ENCODE assay signal across 8 cellular contexts in the genomic region with DNA sequence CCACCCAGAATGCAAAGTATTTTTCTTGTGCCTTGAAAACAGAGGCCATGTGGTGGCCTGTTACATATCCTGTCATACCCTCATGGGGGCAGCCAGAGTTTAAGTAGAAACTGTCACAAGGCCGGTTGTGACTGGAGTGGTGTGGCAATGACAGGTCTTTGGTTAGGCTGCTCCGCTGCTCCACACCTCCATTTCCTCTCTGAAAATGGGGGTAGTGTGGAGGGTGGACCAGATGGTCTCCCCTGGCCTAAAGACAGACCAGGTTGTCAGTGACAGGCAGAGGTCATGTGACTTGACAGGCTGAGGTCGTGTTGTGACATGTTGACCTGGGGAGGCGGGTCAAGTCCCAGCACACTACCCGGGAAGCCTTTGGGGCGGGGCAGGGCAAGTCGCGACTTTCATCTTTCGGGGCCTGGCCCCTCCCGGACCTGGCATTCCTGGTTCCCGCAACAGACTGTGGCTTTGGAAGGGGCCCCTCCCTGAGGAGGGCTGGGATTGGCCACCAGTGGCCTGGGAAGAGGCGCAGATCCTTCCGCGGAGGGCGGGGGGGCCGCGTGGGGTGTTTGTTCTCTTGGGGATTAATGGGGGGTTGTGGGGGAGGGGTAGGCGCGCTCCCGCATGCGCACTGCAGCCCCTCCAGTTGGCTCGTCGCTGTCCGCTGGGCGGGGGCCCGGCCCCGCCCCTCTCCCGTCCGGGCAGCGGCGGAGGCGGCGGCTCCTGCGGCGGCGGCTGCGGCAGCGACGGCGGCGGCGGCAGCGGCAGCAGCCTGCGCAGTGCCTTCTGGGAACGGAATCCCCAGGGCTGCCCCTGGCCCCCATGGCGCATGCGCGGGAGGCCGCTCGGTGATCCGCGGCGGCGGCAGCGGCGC. TPM values are rescaled to one million over a fixed set of nuclear protein-coding genes. Genes with fewer than 3 reads are reported as not detected.
A peak's percentile ranks its signal among the peaks of the same experiment; 100 is the strongest.
DNase-seq lines count a peak whose midpoint lies in the region; ATAC-seq, FAIRE-seq and TF ChIP-seq lines count a peak whose summit lies in the region.

A gene with protein sequence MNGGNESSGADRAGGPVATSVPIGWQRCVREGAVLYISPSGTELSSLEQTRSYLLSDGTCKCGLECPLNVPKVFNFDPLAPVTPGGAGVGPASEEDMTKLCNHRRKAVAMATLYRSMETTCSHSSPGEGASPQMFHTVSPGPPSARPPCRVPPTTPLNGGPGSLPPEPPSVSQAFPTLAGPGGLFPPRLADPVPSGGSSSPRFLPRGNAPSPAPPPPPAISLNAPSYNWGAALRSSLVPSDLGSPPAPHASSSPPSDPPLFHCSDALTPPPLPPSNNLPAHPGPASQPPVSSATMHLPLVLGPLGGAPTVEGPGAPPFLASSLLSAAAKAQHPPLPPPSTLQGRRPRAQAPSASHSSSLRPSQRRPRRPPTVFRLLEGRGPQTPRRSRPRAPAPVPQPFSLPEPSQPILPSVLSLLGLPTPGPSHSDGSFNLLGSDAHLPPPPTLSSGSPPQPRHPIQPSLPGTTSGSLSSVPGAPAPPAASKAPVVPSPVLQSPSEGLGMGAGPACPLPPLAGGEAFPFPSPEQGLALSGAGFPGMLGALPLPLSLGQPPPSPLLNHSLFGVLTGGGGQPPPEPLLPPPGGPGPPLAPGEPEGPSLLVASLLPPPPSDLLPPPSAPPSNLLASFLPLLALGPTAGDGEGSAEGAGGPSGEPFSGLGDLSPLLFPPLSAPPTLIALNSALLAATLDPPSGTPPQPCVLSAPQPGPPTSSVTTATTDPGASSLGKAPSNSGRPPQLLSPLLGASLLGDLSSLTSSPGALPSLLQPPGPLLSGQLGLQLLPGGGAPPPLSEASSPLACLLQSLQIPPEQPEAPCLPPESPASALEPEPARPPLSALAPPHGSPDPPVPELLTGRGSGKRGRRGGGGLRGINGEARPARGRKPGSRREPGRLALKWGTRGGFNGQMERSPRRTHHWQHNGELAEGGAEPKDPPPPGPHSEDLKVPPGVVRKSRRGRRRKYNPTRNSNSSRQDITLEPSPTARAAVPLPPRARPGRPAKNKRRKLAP (plus strand): TSS at position 806 of the 868 bp plus-strand sequence. CDS start 1,480 bp downstream, outside the sequence.

- H3K27ac ChIP-seq in pancreas (peak within 1 kb of the TSS; percentile 92 to 98 (median 94)), tibial artery (peak within 1 kb of the TSS; percentile 95 to 100)

- WGBS in pancreas, 2 donors, result 1% methylated on average over 17 to 56 of the region's 56 CpGs

- no peaks in the 10 kb centered on the region for H3K27me3 ChIP-seq in pancreas
- H3K27me3 ChIP-seq in tibial artery, result no peaks in the 10 kb centered on the region

- DNase-seq in GM10266 (ENCODE audit: extremely low spot score), result peak; percentile 99
- DNase-seq in NCI-H1048 (lab: John Stamatoyannopoulos, UW), result peak; percentile 69
- peak; percentile 52 for DNase-seq in SKM-1 treated with dmso at 0.1 percent for 144 hours (lab: John Stamatoyannopoulos, UW; ENCODE audit: unreplicated experiment)
- DNase-seq in head of caudate nucleus, result peak; percentile 84 to 97 (median 92)
- DNase-seq in pancreas, result peak; percentile 95 to 97 (median 96)
- peak; percentile 90 to 97 for DNase-seq in tibial artery

- no peaks in the 10 kb centered on the region for H3K27me3 Mint-ChIP-seq in activated naive CD8-positive, alpha-beta T cell

- ATAC-seq in HG02588 (IDR thresholded peaks at IDR 0.05; ENCODE audit: unreplicated experiment) (peak; percentile 34), pancreas (peak; percentile 41 to 59 (median 50))

- H3K9me3 ChIP-seq in pancreas (no peaks in the 10 kb centered on the region), tibial artery (no peaks in the 10 kb centered on the region)

- H3K4me3 ChIP-seq in pancreas (peak within 1 kb of the TSS; percentile 57 to 70 (median 65)), tibial artery (peak within 1 kb of the TSS; percentile 62 to 87)

- TF ChIP-seq CTCF in GM10266 (IDR thresholded peaks at IDR 0.05; ENCODE audit: control insufficient read depth, insufficient read depth, low read depth, missing control alignments), result peak; percentile 12
- TF ChIP-seq CTCF in pancreas (IDR thresholded peaks at IDR 0.05), result no peak
- no peak for TF ChIP-seq CTCF in tibial artery (IDR thresholded peaks at IDR 0.05)

- intact Hi-C loops in head of caudate nucleus (cut with DNase I), result no loop called here
- intact Hi-C loops in pancreas (cut with DNase I), result no loop called here
- intact Hi-C loops in tibial artery (cut with DNase I; ENCODE audit: low total_unique reads), result loop anchor here (10.0 kb wide), 1 partner anchor 93 kb away; a partner anchor contains a TSS

- H3K4me1 ChIP-seq in pancreas, result peaks cover 35 to 41% (median 37%) of the 10 kb centered on the region in 3 donors
- H3K4me1 ChIP-seq in tibial artery, result peaks cover 4 to 71% (median 64%) of the 10 kb centered on the region in 4 donors

- peaks cover 9% of the 10 kb centered on the region for H3K36me3 Mint-ChIP-seq in activated naive CD8-positive, alpha-beta T cell

- no peaks in the 10 kb centered on the region for H3K9me3 Mint-ChIP-seq in activated naive CD8-positive, alpha-beta T cell (ENCODE audit: low read depth)

- peak within 1 kb of the TSS; percentile 99 for H3K27ac Mint-ChIP-seq in activated naive CD8-positive, alpha-beta T cell

- H3K36me3 ChIP-seq in pancreas (peaks cover 0 to 5% (median 3%) of the 10 kb centered on the region in 3 donors), tibial artery (peaks cover 26 to 43% (median 37%) of the 10 kb centered on the region in 3 donors)

- H3K4me3 Mint-ChIP-seq in activated naive CD8-positive, alpha-beta T cell, result peak within 1 kb of the TSS; percentile 92

- FAIRE-seq in pancreas (lab: Jason Lieb, UNC), result no peak

- H3K4me1 Mint-ChIP-seq in activated naive CD8-positive, alpha-beta T cell (ENCODE audit: low read depth), result peaks cover 50% of the 10 kb centered on the region

RNA-seq across cellular contexts. Expression of the gene that starts here (rescaled TPM):
- 10 to 100 TPM; 37.4 to 66.1 (median 46.1) TPM for total RNA-seq in pancreas
- polyA plus RNA-seq in pancreas, result 10 to 100 TPM; 62.9 to 87.1 TPM

Comparison
In these comparisons a context has a peak if more than half of its experiments do, and no peak if none do; other contexts are left out.
1. Peak in every context shown above with its lines: DNase-seq, ATAC-seq, H3K4me3 ChIP-seq and H3K27ac ChIP-seq.